23 cellular contexts compared by ENCODE assay signal in the genomic region with DNA sequence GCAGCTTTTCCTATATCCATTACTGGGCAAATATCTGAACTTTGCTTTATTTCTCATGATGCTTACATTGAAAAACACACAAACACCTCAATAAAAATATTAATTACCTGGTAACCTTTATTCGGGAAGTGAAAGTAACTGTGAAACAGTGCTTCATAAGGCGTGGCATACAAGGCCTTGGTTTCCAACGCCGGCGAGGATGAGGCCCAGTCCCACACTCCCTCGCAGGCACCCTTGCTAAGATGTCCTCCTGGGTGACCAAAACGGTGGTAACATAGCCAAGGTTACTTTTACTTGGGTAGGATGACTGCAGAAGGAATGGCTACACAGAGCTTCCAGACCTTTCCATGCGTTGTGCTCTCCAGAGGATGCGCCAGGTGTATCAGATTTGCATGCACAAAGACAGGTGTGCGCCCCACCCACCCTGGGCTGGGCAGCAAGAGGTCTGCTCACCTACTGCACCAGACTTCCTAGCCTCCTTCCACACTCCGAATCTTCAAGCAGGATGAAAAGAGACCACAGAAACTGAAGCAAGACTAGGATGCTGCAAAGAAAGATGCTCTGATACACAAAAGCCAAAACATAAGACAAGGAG. TPM values are rescaled to one million over a fixed set of nuclear protein-coding genes. Genes with fewer than 3 reads are reported as not detected.
DNase-seq lines count a peak whose midpoint lies in the region; ATAC-seq and TF ChIP-seq lines count a peak whose summit lies in the region.
"Had no signal": no experiment of that assay in that cellular context is flagged by ENCODE, and none has a peak within 500 bp of the region (broad histone marks: within the 10 kb centered on the region; RNA-seq: fewer than 3 reads in every experiment).

No MANE protein-coding gene starts in this region.

- DNase-seq in T-helper 1 cell (no peak), memory B cell (ENCODE audit: low spot score in 2 of 2) (no peak), osteoblast (ENCODE audit: insufficient read length, low spot score, missing footprints) (no peak)
- DNase-seq: 8988T; activated CD4-positive, CD25-positive, alpha-beta regulatory T cell; activated CD8-positive, alpha-beta T cell treated with anti-CD3 and anti-CD28 coated beads, Interleukin-2, amount 10 ng/mL, durations not matched to agents 7 days and 5 days; AML-193; effector CD8-positive, alpha-beta T cell; foreskin melanocyte; H9; NCI-H1436 treated with DMSO at 0.1 percent for 48 hours; NCI-H510A treated with DMSO at 0.1 percent for 48 hours; stimulated activated CD4-positive, alpha-beta T cell treated with anti-CD3 and anti-CD28 coated beads, Interleukin-2, amount 100 ng/mL, for 24 hours had no signal

- no peaks in the 10 kb centered on the region for H3K4me1 Mint-ChIP-seq in T-helper 1 cell treated with Interleukin-12 subunit alpha and Interleukin-12 subunit beta and Interleukin-4 antibody, amounts not matched to agents 30 μg/mL and 1 μg/mL, for 36 hours (ENCODE audit: low read depth)
- peaks cover 8% of the 10 kb centered on the region for H3K4me1 Mint-ChIP-seq in memory B cell
- H3K4me1 Mint-ChIP-seq: H9; stimulated activated effector memory CD8-positive, alpha-beta T cell treated with anti-CD3 and anti-CD28 coated beads, Interleukin-12 subunit alpha, Interleukin-12 subunit beta, amount 100 ng/mL, for 72 hours had no signal

- H3K4me1 ChIP-seq in osteoblast (ENCODE audit: insufficient read depth, low read length), result peaks cover 11% of the 10 kb centered on the region

- no peaks in the 10 kb centered on the region for H3K27me3 Mint-ChIP-seq in T-helper 1 cell treated with Interleukin-12 subunit alpha and Interleukin-12 subunit beta and Interleukin-4 antibody, amounts not matched to agents 30 μg/mL and 1 μg/mL, for 36 hours (ENCODE audit: low read depth)
- no peaks in the 10 kb centered on the region for H3K27me3 Mint-ChIP-seq in memory B cell

- no peaks in the 10 kb centered on the region for H3K27me3 ChIP-seq in osteoblast (ENCODE audit: insufficient read depth, low read length)
- H3K27me3 ChIP-seq: hepatocyte had no signal

- peak overlapping the region; percentile 21 for H3K27ac ChIP-seq in C4-2B
- no peak overlapping the region for H3K27ac ChIP-seq in osteoblast (ENCODE audit: low read depth, low read length)
- H3K27ac ChIP-seq: hepatocyte had no signal

- peaks cover 50% of the 10 kb centered on the region for H3K36me3 ChIP-seq in osteoblast (ENCODE audit: insufficient read depth, low read length)

- H3K79me2 ChIP-seq in osteoblast (ENCODE audit: insufficient read depth, low read length), result peaks cover 11% of the 10 kb centered on the region

- peaks cover 32% of the 10 kb centered on the region for H4K20me1 ChIP-seq in osteoblast (ENCODE audit: insufficient read depth, low read length)

- H3K36me3 Mint-ChIP-seq in T-helper 1 cell treated with Interleukin-12 subunit alpha and Interleukin-12 subunit beta and Interleukin-4 antibody, amounts not matched to agents 30 μg/mL and 1 μg/mL, for 36 hours (ENCODE audit: low read depth), result peaks cover 24% of the 10 kb centered on the region
- H3K36me3 Mint-ChIP-seq in memory B cell, result peaks cover 11% of the 10 kb centered on the region

- no peak overlapping the region for H3K4me3 ChIP-seq in osteoblast (ENCODE audit: insufficient read depth, low read length)
- H3K4me3 ChIP-seq: hepatocyte, skin epidermis had no signal

- H3K4me2 ChIP-seq in osteoblast (ENCODE audit: insufficient read depth, low read length), result no peak overlapping the region
- H3K4me2 ChIP-seq: hepatocyte had no signal

- ATAC-seq in memory B cell (ENCODE audit: low read depth) (peak; percentile 63), GM18907 (IDR thresholded peaks at IDR 0.05; ENCODE audit: unreplicated experiment) (no peak), GM19463 (IDR thresholded peaks at IDR 0.05; ENCODE audit: unreplicated experiment) (no peak)
- ATAC-seq: activated CD8-positive, alpha-beta T cell treated with anti-CD3 and anti-CD28 coated beads, Interleukin-2, amount 10 ng/mL, durations not matched to agents 7 days and 5 days; activated naive CD4-positive, alpha-beta T cell treated with anti-CD3 and anti-CD28 coated beads, Interleukin-2, amount 50 U/mL, for 72 hours; esophagus mucosa; stimulated activated effector memory CD8-positive, alpha-beta T cell treated with anti-CD3 and anti-CD28 coated beads, Interleukin-12 subunit alpha, Interleukin-12 subunit beta, amount 100 ng/mL, for 72 hours had no signal

- H3K27ac Mint-ChIP-seq in T-helper 1 cell treated with Interleukin-12 subunit alpha and Interleukin-12 subunit beta and Interleukin-4 antibody, amounts not matched to agents 30 μg/mL and 1 μg/mL, for 36 hours, result peak overlapping the region; percentile 45
- H3K27ac Mint-ChIP-seq in memory B cell, result peak overlapping the region; percentile 83
- H3K27ac Mint-ChIP-seq: activated CD8-positive, alpha-beta T cell treated with anti-CD3 and anti-CD28 coated beads, Interleukin-2, amount 10 ng/mL, durations not matched to agents 7 days and 5 days; stimulated activated effector memory CD8-positive, alpha-beta T cell treated with anti-CD3 and anti-CD28 coated beads, Interleukin-12 subunit alpha, Interleukin-12 subunit beta, amount 100 ng/mL, for 72 hours had no signal

- TF ChIP-seq CTCF in C4-2B (conservative IDR thresholded peaks at IDR 0.05) (no peak), osteoblast (IDR thresholded peaks at IDR 0.05; ENCODE audit: extremely low read depth, low read depth, low read length) (no peak)

- no peaks in the 10 kb centered on the region for H3K9me3 Mint-ChIP-seq in T-helper 1 cell treated with Interleukin-12 subunit alpha and Interleukin-12 subunit beta and Interleukin-4 antibody, amounts not matched to agents 30 μg/mL and 1 μg/mL, for 36 hours
- no peaks in the 10 kb centered on the region for H3K9me3 Mint-ChIP-seq in memory B cell
- H3K9me3 Mint-ChIP-seq: activated naive CD4-positive, alpha-beta T cell treated with anti-CD3 and anti-CD28 coated beads, Interleukin-2, amount 50 U/mL, for 72 hours; stimulated activated effector memory CD8-positive, alpha-beta T cell treated with anti-CD3 and anti-CD28 coated beads, Interleukin-12 subunit alpha, Interleukin-12 subunit beta, amount 100 ng/mL, for 72 hours had no signal

- H3K4me3 Mint-ChIP-seq in T-helper 1 cell treated with Interleukin-12 subunit alpha and Interleukin-12 subunit beta and Interleukin-4 antibody, amounts not matched to agents 30 μg/mL and 1 μg/mL, for 36 hours, result no peak overlapping the region
- no peak overlapping the region for H3K4me3 Mint-ChIP-seq in memory B cell
- H3K4me3 Mint-ChIP-seq: activated CD8-positive, alpha-beta T cell treated with anti-CD3 and anti-CD28 coated beads, Interleukin-2, amount 10 ng/mL, durations not matched to agents 7 days and 5 days; H9; stimulated activated effector memory CD8-positive, alpha-beta T cell treated with anti-CD3 and anti-CD28 coated beads, Interleukin-12 subunit alpha, Interleukin-12 subunit beta, amount 100 ng/mL, for 72 hours had no signal

- no peaks in the 10 kb centered on the region for H3K9me3 ChIP-seq in osteoblast (ENCODE audit: low read depth, low read length)

- no peak overlapping the region for H2AFZ ChIP-seq in osteoblast (ENCODE audit: low read length)
- H2AFZ ChIP-seq: hepatocyte had no signal

TF ChIP-seq in PFSK-1, 5 proteins besides CTCF, POLR2A, EP300 and RAD21:
- TF ChIP-seq SIN3A (IDR thresholded peaks at IDR 0.05; ENCODE audit: borderline replicate concordance, insufficient read depth, low read length) (no peak), POLR2AphosphoS5 (IDR thresholded peaks at IDR 0.05; ENCODE audit: low read depth, low read length) (0 out of 2 replicates have a peak, but pooled peaks have one; percentile 9), FOXP2 (optimal IDR thresholded peaks at IDR 0.05; ENCODE audit: borderline replicate concordance, extremely low read depth, extremely low read length, insufficient read depth) (no peak)

RNA-seq across cellular contexts. Expression of a gene that starts 13.3 kb away (rescaled TPM):
- polyA plus RNA-seq in PFSK-1 (2012; ENCODE audit: insufficient read length, low read depth), result 15.4 TPM
- 17.1 and 17.4 TPM in 2 replicates for total RNA-seq in osteoblast

RNA-seq across cellular contexts. Expression of a gene that starts 22.9 kb away (rescaled TPM):
- 82.1 TPM for polyA plus RNA-seq in PFSK-1 (2012; ENCODE audit: insufficient read length, low read depth)
- total RNA-seq in osteoblast, result 218 and 245 TPM in 2 replicates
